In the genomic region with DNA sequence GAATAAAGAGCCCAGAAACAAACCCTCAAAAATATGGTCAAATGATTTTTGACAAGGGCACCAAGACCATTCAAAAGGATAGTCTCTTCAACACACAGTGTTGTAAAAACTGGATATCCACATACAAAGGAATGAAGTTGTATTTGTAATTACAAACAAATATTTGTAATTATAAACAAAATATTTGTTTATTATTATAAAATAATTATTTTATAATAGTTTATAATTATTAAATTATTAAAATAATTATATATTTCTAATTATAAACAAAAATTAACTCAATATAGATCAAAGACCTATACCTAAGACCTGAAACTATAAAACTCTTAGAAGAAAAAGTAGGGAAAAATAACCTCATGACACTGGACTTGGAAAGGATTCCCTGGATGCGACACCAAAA, we compare ENCODE assay signal across 31 cellular contexts. TPM values are rescaled to one million over a fixed set of nuclear protein-coding genes. Genes with fewer than 3 reads are reported as not detected.
DNase-seq lines count a peak whose midpoint lies in the region; ATAC-seq, FAIRE-seq and TF ChIP-seq lines count a peak whose summit lies in the region.
"Had no signal": no experiment of that assay in that cellular context is flagged by ENCODE, and none has a peak within 500 bp of the region (broad histone marks: within the 10 kb centered on the region; RNA-seq: fewer than 3 reads in every experiment).

No MANE protein-coding gene starts in this region.

- CTCF ChIA-PET in WTC11 (lab: Charles Lee), result no interaction called here
- CTCF ChIA-PET in activated CD8-positive, alpha-beta memory T cell treated with anti-CD3 and anti-CD28 coated beads, Interleukin-2, amount 10 ng/mL, durations not matched to agents 7 days and 5 days (lab: Charles Lee), result interaction anchor here (0.7 kb wide), 1 partner anchor 120 kb away, joined by 3 read pairs; no protein-coding TSS in a partner anchor

- peaks cover 4 to 5% of the 10 kb centered on the region in 2 donors for H3K9me3 ChIP-seq in kidney (ENCODE audit: control insufficient read depth in 1 of 2, low read length in 2 of 2)
- H3K9me3 ChIP-seq: BE2C had no signal

- no peaks in the 10 kb centered on the region for H3K36me3 Mint-ChIP-seq in WTC11
- H3K36me3 Mint-ChIP-seq in activated CD8-positive, alpha-beta memory T cell treated with anti-CD3 and anti-CD28 coated beads, Interleukin-2, amount 10 ng/mL, durations not matched to agents 7 days and 5 days, result no peaks in the 10 kb centered on the region
- H3K36me3 Mint-ChIP-seq: CD14-positive monocyte; CD4-positive, CD25-positive, alpha-beta regulatory T cell had no signal

- H3K27ac ChIP-seq in kidney (ENCODE audit: low read depth in 2 of 2, low read length in 2 of 2), result no peak overlapping the region
- H3K27ac ChIP-seq: 22Rv1, BLaER1 had no signal

- H3K4me3 ChIP-seq in kidney (ENCODE audit: low read length in 2 of 2) (no peak overlapping the region), foreskin fibroblast (ENCODE audit: low read depth in 1 of 2, low read length in 2 of 2) (no peak overlapping the region)
- H3K4me3 ChIP-seq: BLaER1 had no signal

- no peak for TF ChIP-seq CTCF in WTC11 (IDR thresholded peaks at IDR 0.05)
- no peak for TF ChIP-seq CTCF in kidney (IDR thresholded peaks at IDR 0.05; ENCODE audit: borderline replicate concordance, extremely low read depth, insufficient read depth)
- TF ChIP-seq CTCF in foreskin fibroblast (IDR thresholded peaks at IDR 0.05; ENCODE audit: low read depth, low read length), result no peak

- intact Hi-C loops in kidney (cut with DNase I), result no loop called here

- H3K4me1 Mint-ChIP-seq in WTC11, result no peaks in the 10 kb centered on the region
- no peaks in the 10 kb centered on the region for H3K4me1 Mint-ChIP-seq in activated CD8-positive, alpha-beta memory T cell treated with anti-CD3 and anti-CD28 coated beads, Interleukin-2, amount 10 ng/mL, durations not matched to agents 7 days and 5 days
- H3K4me1 Mint-ChIP-seq: CD14-positive monocyte; CD4-positive, alpha-beta memory T cell; CD4-positive, CD25-positive, alpha-beta regulatory T cell; CD8-positive, alpha-beta memory T cell had no signal

- H3K27me3 Mint-ChIP-seq in WTC11 (ENCODE audit: low read depth), result peaks cover 2% of the 10 kb centered on the region; the same call in 1 of the 2 replicates
- H3K27me3 Mint-ChIP-seq in activated CD8-positive, alpha-beta memory T cell treated with anti-CD3 and anti-CD28 coated beads, Interleukin-2, amount 10 ng/mL, durations not matched to agents 7 days and 5 days, result peaks cover 26% of the 10 kb centered on the region

- no peaks in the 10 kb centered on the region for H3K4me1 ChIP-seq in kidney (ENCODE audit: control insufficient read depth in 1 of 2, insufficient read depth in 1 of 2, low read depth in 1 of 2, low read length in 2 of 2)
- H3K4me1 ChIP-seq: BE2C, BLaER1 had no signal

- POLR2A ChIA-PET in WTC11 (lab: Charles Lee), result no interaction called here

- no peaks in the 10 kb centered on the region for H3K36me3 ChIP-seq in kidney (ENCODE audit: control insufficient read depth in 1 of 2, insufficient read depth in 2 of 2, low read length in 2 of 2)
- H3K36me3 ChIP-seq: BE2C, BLaER1 had no signal

- no peak for ATAC-seq in WTC11
- ATAC-seq in activated CD8-positive, alpha-beta memory T cell treated with anti-CD3 and anti-CD28 coated beads, Interleukin-2, amount 10 ng/mL, durations not matched to agents 7 days and 5 days, result no peak

- no peak overlapping the region for H3K9ac ChIP-seq in kidney (ENCODE audit: low read length in 2 of 2)
- H3K9ac ChIP-seq: BLaER1 had no signal

- no peak for DNase-seq in RCC 7860 (ENCODE audit: low spot score)
- DNase-seq in WTC11 (ENCODE audit: low spot score), result no peak
- no peak for DNase-seq in kidney
- no peak for DNase-seq in activated CD4-positive, CD25-positive, alpha-beta regulatory T cell treated with anti-CD3 and anti-CD28 coated beads, Interleukin-2, amount 50 U/mL, for 72 hours
- DNase-seq in foreskin fibroblast, result no peak
- DNase-seq in kidney glomerular epithelial cell (lab: John Stamatoyannopoulos, UW), result no peak
- DNase-seq in activated CD8-positive, alpha-beta memory T cell treated with anti-CD3 and anti-CD28 coated beads, Interleukin-2, amount 10 ng/mL, durations not matched to agents 7 days and 5 days, result no peak
- DNase-seq: ACHN; BE2C; C1 segment of cervical spinal cord; CD4-positive, alpha-beta memory T cell; CD4-positive, CD25-positive, alpha-beta regulatory T cell; CD8-positive, alpha-beta memory T cell; COR-L47; DMS 273 treated with DMSO at 0.1 percent for 48 hours; DMS153; DMS53; DMS79; DND-41; EL; GF-D8 had no signal

- H3K9me3 Mint-ChIP-seq in WTC11, result peaks cover 9% of the 10 kb centered on the region
- H3K9me3 Mint-ChIP-seq in activated CD8-positive, alpha-beta memory T cell treated with anti-CD3 and anti-CD28 coated beads, Interleukin-2, amount 10 ng/mL, durations not matched to agents 7 days and 5 days (ENCODE audit: low read depth), result no peaks in the 10 kb centered on the region

- no peak overlapping the region for H3K27ac Mint-ChIP-seq in WTC11
- no peak overlapping the region for H3K27ac Mint-ChIP-seq in activated CD8-positive, alpha-beta memory T cell treated with anti-CD3 and anti-CD28 coated beads, Interleukin-2, amount 10 ng/mL, durations not matched to agents 7 days and 5 days
- H3K27ac Mint-ChIP-seq: CD14-positive monocyte; CD4-positive, alpha-beta memory T cell; CD4-positive, CD25-positive, alpha-beta regulatory T cell; CD8-positive, alpha-beta memory T cell had no signal

- H3K4me3 Mint-ChIP-seq in WTC11, result no peak overlapping the region
- no peak overlapping the region for H3K4me3 Mint-ChIP-seq in activated CD8-positive, alpha-beta memory T cell treated with anti-CD3 and anti-CD28 coated beads, Interleukin-2, amount 10 ng/mL, durations not matched to agents 7 days and 5 days
- H3K4me3 Mint-ChIP-seq: CD14-positive monocyte; CD4-positive, alpha-beta memory T cell; CD4-positive, CD25-positive, alpha-beta regulatory T cell; CD8-positive, alpha-beta memory T cell had no signal

- FAIRE-seq in A204.1 (lab: Jason Lieb, UNC), result peak; percentile 87
- peak; percentile 58 for FAIRE-seq in RCC 7860 (lab: Jason Lieb, UNC)
- FAIRE-seq in kidney (lab: Jason Lieb, UNC), result peak; percentile 74
- FAIRE-seq: GM12891, GM19239 had no signal

TF ChIP-seq in WTC11, 78 proteins besides CTCF, POLR2A, EP300 and RAD21:
- TF ChIP-seq HMGA2 (CRISPR knock-in tag; IDR thresholded peaks at IDR 0.05) (peak; percentile 97), GABPB1 (CRISPR knock-in tag; IDR thresholded peaks at IDR 0.05) (no peak)

RNA-seq across cellular contexts. Expression of gene ACAN, which starts 23.3 kb away (rescaled TPM):
- total RNA-seq in WTC11 (2021) (0.60 to 1.4 TPM (median 0.80 TPM) in 3 replicates), kidney (10.3 TPM)
- polyA plus RNA-seq in kidney (ENCODE audit: insufficient read depth, low read depth, low replicate concordance), result 2.8 TPM
- not detected for total RNA-seq in activated CD8-positive, alpha-beta memory T cell treated with anti-CD3 and anti-CD28 coated beads, Interleukin-2, amount 10 ng/mL, durations not matched to agents 7 days and 5 days
- total RNA-seq: A172; A673; CD4-positive, alpha-beta memory T cell; CD4-positive, CD25-positive, alpha-beta regulatory T cell; CD8-positive, alpha-beta memory T cell; Daoy; G401 had no signal
- polyA plus RNA-seq: CD14-positive monocyte; CD8-positive, alpha-beta memory T cell had no signal
